30 cellular contexts compared by ENCODE assay signal in genomic region chr12:108390495-108391203, GRCh38. TPM values are rescaled to one million over a fixed set of nuclear protein-coding genes. Genes with fewer than 3 reads are reported as not detected.
DNase-seq lines count a peak whose midpoint lies in the region; ATAC-seq, FAIRE-seq and TF ChIP-seq lines count a peak whose summit lies in the region.
"Had no signal": no experiment of that assay in that cellular context is flagged by ENCODE, and none has a peak within 500 bp of the region (broad histone marks: within the 10 kb centered on the region; RNA-seq: fewer than 3 reads in every experiment).

No MANE protein-coding gene starts in this region.

- no peak overlapping the region for H2BK15ac ChIP-seq in H1 (ENCODE audit: low read length)

- H3K4me3 ChIP-seq in HEK293 (ENCODE audit: low read depth, low read length), result no peak overlapping the region
- H3K4me3 ChIP-seq in H1 (ENCODE audit: extremely low read depth in 1 of 4, insufficient read depth in 2 of 4, low read depth in 3 of 4, low read length in 4 of 4), result no peak overlapping the region
- H3K4me3 ChIP-seq: BLaER1, gastrocnemius medialis, hepatocyte, MG63, SJSA1 had no signal

- H4K20me1 ChIP-seq in H1 (replicated peaks in 1 of 2; ENCODE audit: control insufficient read depth in 1 of 2, insufficient read depth in 2 of 2, low read length in 2 of 2), result peaks cover 0 to 4% of the 10 kb centered on the region in 2 experiments
- H4K20me1 ChIP-seq: BLaER1 had no signal

- no peaks in the 10 kb centered on the region for H3K36me3 ChIP-seq in HEK293 (ENCODE audit: control insufficient read depth in 2 of 2, insufficient read depth in 1 of 2, low read length in 2 of 2)
- no peaks in the 10 kb centered on the region for H3K36me3 ChIP-seq in H1 (ENCODE audit: control insufficient read depth in 2 of 4, insufficient read depth in 4 of 4, low read length in 3 of 4)
- H3K36me3 ChIP-seq: BLaER1, brain microvascular endothelial cell, gastrocnemius medialis, MG63, SJSA1 had no signal

- no peaks in the 10 kb centered on the region for H3K4me1 Mint-ChIP-seq in activated T-helper 1 cell treated with anti-CD3 and anti-CD28 coated beads, Interleukin-12 subunit alpha, Interleukin-12 subunit beta, Interleukin-2, Interleukin-4 antibody, amounts not matched to agents 30 ng/mL and 10 ng/mL and 1 ng/mL, durations not matched to agents 14 hours and 24 hours and 36 hours (ENCODE audit: low read depth)
- H3K4me1 Mint-ChIP-seq: activated naive CD4-positive, alpha-beta T cell treated with anti-CD3 and anti-CD28 coated beads, Interleukin-2, amount 50 U/mL, for 24 hours had no signal

- no peaks in the 10 kb centered on the region for H3K9me3 ChIP-seq in HEK293 (ENCODE audit: control insufficient read depth, insufficient read depth, low read depth, low read length)
- H3K9me3 ChIP-seq in H1 (ENCODE audit: insufficient read depth in 2 of 2, low read depth in 1 of 2, low read length in 1 of 2), result no peaks in the 10 kb centered on the region
- H3K9me3 ChIP-seq: BLaER1, gastrocnemius medialis, MG63, SJSA1 had no signal

- H3K27me3 Mint-ChIP-seq in activated T-helper 1 cell treated with anti-CD3 and anti-CD28 coated beads, Interleukin-12 subunit alpha, Interleukin-12 subunit beta, Interleukin-2, Interleukin-4 antibody, amounts not matched to agents 30 ng/mL and 10 ng/mL and 1 ng/mL, durations not matched to agents 14 hours and 24 hours and 36 hours (ENCODE audit: insufficient read depth), result no peaks in the 10 kb centered on the region

- H2BK5ac ChIP-seq in H1 (ENCODE audit: low read depth, low read length), result no peak overlapping the region; the same call in 1 of the 2 replicates

- TF ChIP-seq POLR2A in H1 (IDR thresholded peaks at IDR 0.05; ENCODE audit: control extremely low read depth in 1 of 2, low read depth in 2 of 2, low read length in 2 of 2), result no peak
- no peak for TF ChIP-seq POLR2A in H54 (IDR thresholded peaks at IDR 0.05; ENCODE audit: low read depth, low read length)

- H3K27ac ChIP-seq in HEK293 (ENCODE audit: extremely low read depth, low read depth, low read length), result no peak overlapping the region
- no peak overlapping the region for H3K27ac ChIP-seq in H1 (ENCODE audit: low read depth, low read length)
- H3K27ac ChIP-seq: BLaER1, brain microvascular endothelial cell, gastrocnemius medialis, hepatocyte, KMS-11, SJSA1, VCaP had no signal

- no peak overlapping the region for H2BK120ac ChIP-seq in H1 (replicated peaks; ENCODE audit: low read depth, low read length)

- no peak overlapping the region for H4K91ac ChIP-seq in H1 (replicated peaks; ENCODE audit: insufficient read length, low read length)

- no peak for TF ChIP-seq RAD21 in H1 (IDR thresholded peaks at IDR 0.05 in 1 of 2, conservative IDR thresholded peaks at IDR 0.05 in 1 of 2; ENCODE audit: low read depth in 2 of 2, low read length in 2 of 2)

- no peak overlapping the region for H3K14ac ChIP-seq in H1 (ENCODE audit: insufficient read length)

- DNase-seq in DMS 273 treated with DMSO at 0.1 percent for 48 hours (lab: John Stamatoyannopoulos, UW), result peak; percentile 50
- peak; percentile 38 for DNase-seq in NCI-H345 treated with DMSO at 0.1 percent for 48 hours (lab: John Stamatoyannopoulos, UW; ENCODE audit: unreplicated experiment)
- DNase-seq in H1 (ENCODE audit: low read depth in 1 of 2, low spot score in 2 of 2), result no peak
- DNase-seq in activated T-helper 1 cell treated with anti-CD3 and anti-CD28 coated beads, Interleukin-12 subunit alpha, Interleukin-12 subunit beta, Interleukin-2, Interleukin-4 antibody, amounts not matched to agents 30 ng/mL and 10 ng/mL and 1 ng/mL, durations not matched to agents 14 hours and 24 hours and 36 hours (ENCODE audit: low spot score), result no peak
- no peak for DNase-seq in GF-D8 (lab: John Stamatoyannopoulos, UW)
- DNase-seq in stimulated activated naive CD8-positive, alpha-beta T cell treated with anti-CD3 and anti-CD28 coated beads, Interleukin-15, Interleukin-2, amounts not matched to agents 100 U/mL and 50 U/mL, for 24 hours, result no peak
- no peak for DNase-seq in H54 (ENCODE audit: insufficient read length, low spot score)
- DNase-seq: activated CD4-positive, alpha-beta T cell treated with anti-CD3 and anti-CD28 coated beads for 4 hours; activated CD8-positive, alpha-beta T cell treated with anti-CD3 and anti-CD28 coated beads, Interleukin-2, amount 10 ng/mL, durations not matched to agents 7 days and 5 days; amniotic stem cell; brain microvascular endothelial cell; gastrocnemius medialis; HFFc6; MG63; NCI-H1105 treated with DMSO at 0.1 percent for 48 hours; RPMI8226; small intestine; stimulated activated naive CD4-positive, alpha-beta T cell treated with Interleukin-2 at 50 U/mL for 16 hours; T-helper 9 cell had no signal

- no peak overlapping the region for H2AK5ac ChIP-seq in H1 (ENCODE audit: low read depth, low read length)

- no peak overlapping the region for H4K5ac ChIP-seq in H1 (ENCODE audit: insufficient read length, low read depth, low read length)

- peak overlapping the region; percentile 82; the same call in 1 of the 2 replicates for H2AFZ ChIP-seq in H1 (ENCODE audit: low read length)
- H2AFZ ChIP-seq: hepatocyte had no signal

- no peaks in the 10 kb centered on the region for H3K36me3 Mint-ChIP-seq in activated T-helper 1 cell treated with anti-CD3 and anti-CD28 coated beads, Interleukin-12 subunit alpha, Interleukin-12 subunit beta, Interleukin-2, Interleukin-4 antibody, amounts not matched to agents 30 ng/mL and 10 ng/mL and 1 ng/mL, durations not matched to agents 14 hours and 24 hours and 36 hours (ENCODE audit: low read depth)
- H3K36me3 Mint-ChIP-seq: activated naive CD4-positive, alpha-beta T cell treated with anti-CD3 and anti-CD28 coated beads, Interleukin-2, amount 50 U/mL, for 24 hours had no signal

- H3K4ac ChIP-seq in H1 (replicated peaks; ENCODE audit: insufficient read length, low read depth, low read length), result no peak overlapping the region

- H3K4me3 Mint-ChIP-seq in activated T-helper 1 cell treated with anti-CD3 and anti-CD28 coated beads, Interleukin-12 subunit alpha, Interleukin-12 subunit beta, Interleukin-2, Interleukin-4 antibody, amounts not matched to agents 30 ng/mL and 10 ng/mL and 1 ng/mL, durations not matched to agents 14 hours and 24 hours and 36 hours, result no peak overlapping the region
- H3K4me3 Mint-ChIP-seq: activated CD8-positive, alpha-beta T cell treated with anti-CD3 and anti-CD28 coated beads, Interleukin-2, amount 10 ng/mL, durations not matched to agents 7 days and 5 days; activated naive CD4-positive, alpha-beta T cell treated with anti-CD3 and anti-CD28 coated beads, Interleukin-2, amount 50 U/mL, for 24 hours; HFFc6; natural killer cell treated with Interleukin-12 subunit alpha and Interleukin-12 subunit beta and Interleukin-15 and Interleukin-18, amount 100 ng/mL, for 72 hours had no signal

- CTCF ChIA-PET in HEK293 (lab: Yijun Ruan, JAX) (no interaction called here), H1 (lab: Charles Lee; ENCODE audit: partially characterized antibody) (interaction anchor here (0.6 to 1.6 kb wide), 5 partner anchors 17 to 323 kb away, joined by 3 to 4 read pairs (median 3); no protein-coding TSS in a partner anchor)

- H3K18ac ChIP-seq in H1 (ENCODE audit: extremely low read depth, low read length), result no peak overlapping the region; the same call in 1 of the 2 replicates

- no peaks in the 10 kb centered on the region for H3K79me1 ChIP-seq in H1 (ENCODE audit: low read depth, low read length)

- H3K4me2 ChIP-seq in H1 (ENCODE audit: insufficient read depth in 1 of 2, low read depth in 2 of 2, low read length in 2 of 2), result peak overlapping the region in 1 of 2 experiments; percentile 41; a peak in 1 of 4 replicates
- H3K4me2 ChIP-seq: BLaER1, hepatocyte, KMS-11 had no signal

- H3K9ac ChIP-seq in H1 (replicated peaks in 1 of 4; ENCODE audit: extremely low read depth in 1 of 4, low read depth in 3 of 4, low read length in 3 of 4), result no peak overlapping the region
- H3K9ac ChIP-seq: BLaER1, KMS-11 had no signal

- no peak for ATAC-seq in stimulated activated naive CD8-positive, alpha-beta T cell treated with anti-CD3 and anti-CD28 coated beads, Interleukin-15, Interleukin-2, amounts not matched to agents 100 U/mL and 50 U/mL, for 24 hours
- ATAC-seq: activated CD8-positive, alpha-beta T cell treated with anti-CD3 and anti-CD28 coated beads, Interleukin-2, amount 10 ng/mL, durations not matched to agents 7 days and 5 days; gastrocnemius medialis; natural killer cell treated with Interleukin-12 subunit alpha and Interleukin-12 subunit beta and Interleukin-15 and Interleukin-18, amount 100 ng/mL, for 72 hours had no signal

- intact Hi-C loops in activated T-helper 1 cell treated with anti-CD3 and anti-CD28 coated beads, Interleukin-12 subunit alpha, Interleukin-12 subunit beta, Interleukin-2, Interleukin-4 antibody, amounts not matched to agents 30 ng/mL and 10 ng/mL and 1 ng/mL, durations not matched to agents 14 hours and 24 hours and 36 hours (cut with micrococcal nuclease), result no loop called here

- no peaks in the 10 kb centered on the region for H3K4me1 ChIP-seq in HEK293 (ENCODE audit: control insufficient read depth, insufficient read depth, low read length)
- peaks cover 0 to 8% (median 3%) of the 10 kb centered on the region in 4 experiments; a peak in 4 of 7 replicates for H3K4me1 ChIP-seq in H1 (replicated peaks in 1 of 4; ENCODE audit: control insufficient read depth in 3 of 4, insufficient read depth in 4 of 4, low read length in 3 of 4)
- H3K4me1 ChIP-seq: BLaER1, gastrocnemius medialis, SJSA1 had no signal

- 66% methylated on average over 7 of the region's 7 CpGs; no CpG with 5 or more reads in 1 of the 2 experiments for WGBS in H1 (ENCODE audit: extremely low coverage in 1 of 2, insufficient coverage in 1 of 2, insufficient read length in 1 of 2, insufficient replicate concordance in 2 of 2, low coverage in 1 of 2, low lambda C conversion rate in 2 of 2, missing lambda C conversion rate in 1 of 2), 2 experiments

- no peak overlapping the region for H4K8ac ChIP-seq in H1 (ENCODE audit: extremely low read depth, insufficient read depth, low read length)

- no peak overlapping the region for H3K27ac Mint-ChIP-seq in activated T-helper 1 cell treated with anti-CD3 and anti-CD28 coated beads, Interleukin-12 subunit alpha, Interleukin-12 subunit beta, Interleukin-2, Interleukin-4 antibody, amounts not matched to agents 30 ng/mL and 10 ng/mL and 1 ng/mL, durations not matched to agents 14 hours and 24 hours and 36 hours
- H3K27ac Mint-ChIP-seq: activated CD8-positive, alpha-beta T cell treated with anti-CD3 and anti-CD28 coated beads, Interleukin-2, amount 10 ng/mL, durations not matched to agents 7 days and 5 days; activated naive CD4-positive, alpha-beta T cell treated with anti-CD3 and anti-CD28 coated beads, Interleukin-2, amount 50 U/mL, for 24 hours; HFFc6; natural killer cell treated with Interleukin-12 subunit alpha and Interleukin-12 subunit beta and Interleukin-15 and Interleukin-18, amount 100 ng/mL, for 72 hours had no signal

- FAIRE-seq in H1 (lab: Jason Lieb, UNC), result no peak
- FAIRE-seq in H54 (lab: Jason Lieb, UNC), result no peak
- FAIRE-seq: small intestine had no signal

- 0 out of 2 replicates have a peak overlapping the region, but pooled peaks have one; percentile 11 for H2BK12ac ChIP-seq in H1 (ENCODE audit: low read depth, low read length)

- no peak for TF ChIP-seq EP300 in H1 (IDR thresholded peaks at IDR 0.05; ENCODE audit: borderline replicate concordance in 1 of 2, low read depth in 2 of 2, low read length in 2 of 2)

- no peaks in the 10 kb centered on the region for H3K79me2 ChIP-seq in H1 (ENCODE audit: control insufficient read depth in 1 of 2, insufficient read depth in 2 of 2, low read length in 2 of 2)
- H3K79me2 ChIP-seq: hepatocyte had no signal

- H3K9me3 Mint-ChIP-seq in activated T-helper 1 cell treated with anti-CD3 and anti-CD28 coated beads, Interleukin-12 subunit alpha, Interleukin-12 subunit beta, Interleukin-2, Interleukin-4 antibody, amounts not matched to agents 30 ng/mL and 10 ng/mL and 1 ng/mL, durations not matched to agents 14 hours and 24 hours and 36 hours, result no peaks in the 10 kb centered on the region
- H3K9me3 Mint-ChIP-seq: activated naive CD4-positive, alpha-beta T cell treated with anti-CD3 and anti-CD28 coated beads, Interleukin-2, amount 50 U/mL, for 24 hours; natural killer cell treated with Interleukin-12 subunit alpha and Interleukin-12 subunit beta and Interleukin-15 and Interleukin-18, amount 100 ng/mL, for 72 hours had no signal

- H3K23ac ChIP-seq in H1 (ENCODE audit: insufficient read length), result no peak overlapping the region

- POLR2A ChIA-PET in HEK293 (lab: Yijun Ruan, JAX), result no interaction called here
- POLR2A ChIA-PET in H1 (lab: Charles Lee; ENCODE audit: partially characterized antibody), result no interaction called here

- TF ChIP-seq CTCF in HEK293 (tag by site-specific recombination; IDR thresholded peaks at IDR 0.05), result no peak
- TF ChIP-seq CTCF in H1 (IDR thresholded peaks at IDR 0.05; ENCODE audit: control extremely low read depth in 1 of 3, insufficient read depth in 1 of 3, low read depth in 1 of 3, low read length in 3 of 3), result no peak

- peaks cover 7% of the 10 kb centered on the region; the same call in 1 of the 2 replicates for H3K23me2 ChIP-seq in H1 (ENCODE audit: low read depth, low read length)

- no peak overlapping the region for H3K56ac ChIP-seq in H1 (replicated peaks; ENCODE audit: insufficient read length, low read depth, low read length)

- no peaks in the 10 kb centered on the region for H3K27me3 ChIP-seq in H1 (replicated peaks in 1 of 4; ENCODE audit: control insufficient read depth in 3 of 4, extremely low read depth in 1 of 4, insufficient read depth in 3 of 4, low read length in 3 of 4)
- H3K27me3 ChIP-seq: BLaER1, brain microvascular endothelial cell, gastrocnemius medialis, hepatocyte, MG63, SJSA1 had no signal

- H2BK20ac ChIP-seq in H1 (ENCODE audit: low read length), result 0 out of 2 replicates have a peak overlapping the region, but pooled peaks have one; percentile 35

RNA-seq across cellular contexts. Expression of gene CMKLR1, which starts 51.5 kb away (rescaled TPM):
- total RNA-seq in H1 (2021; fragmentation: NEBNext Ultra II Directional; extraction: Animal tissue kit (Norgen Biotek cat#: 25700)), result 1.7 and 2.1 TPM in 2 replicates
- polyA plus RNA-seq in H1 (2011; rRNA removed), result 2.8 and 2.9 TPM in 2 replicates
- 1.3 TPM for polyA plus RNA-seq in H1 (2011; cell fraction: cytosol; rRNA removed)
- 1.8 TPM for polyA plus RNA-seq in H1 (2011; cell fraction: nucleus; rRNA removed)
- 0.69 to 2.0 TPM (median 1.2 TPM) in 4 replicates for polyA plus RNA-seq in H1 (2012, experiment 1 of 2)
- polyA plus RNA-seq in H1 (2012, experiment 2 of 2), result 0.59 TPM
- 1.4 TPM for polyA plus RNA-seq in H1 (2013, experiment 1 of 2)
- polyA plus RNA-seq in H1 (2013, experiment 2 of 2), result 1.7 TPM
- 10.8 and 12.2 TPM in 2 replicates for polyA minus RNA-seq in H1 (2011; rRNA and poly(A)+ RNA removed)
- 0.81 TPM for polyA minus RNA-seq in H1 (2011; cell fraction: cytosol; rRNA and poly(A)+ RNA removed)
- polyA minus RNA-seq in H1 (2011; cell fraction: nucleus; rRNA and poly(A)+ RNA removed), result 1.7 TPM
- total RNA-seq in activated T-helper 1 cell treated with anti-CD3 and anti-CD28 coated beads, Interleukin-12 subunit alpha, Interleukin-12 subunit beta, Interleukin-2, Interleukin-4 antibody, amounts not matched to agents 30 ng/mL and 10 ng/mL and 1 ng/mL, durations not matched to agents 14 hours and 24 hours and 36 hours, result not detected in 2 replicates
- total RNA-seq: fibroblast of lung, HFFc6, lung microvascular endothelial cell, renal cortical epithelial cell, SJSA1 had no signal

Comparison
In these comparisons a context has a peak if more than half of its experiments do, and no peak if none do; other contexts are left out.
1. DNase-seq: peak in DMS 273 treated with DMSO at 0.1 percent for 48 hours (single experiment) and NCI-H345 treated with DMSO at 0.1 percent for 48 hours (single experiment); none in H1 (0 of 2), activated T-helper 1 cell treated with anti-CD3 and anti-CD28 coated beads, Interleukin-12 subunit alpha, Interleukin-12 subunit beta, Interleukin-2, Interleukin-4 antibody, amounts not matched to agents 30 ng/mL and 10 ng/mL and 1 ng/mL, durations not matched to agents 14 hours and 24 hours and 36 hours (single experiment), GF-D8 (single experiment), stimulated activated naive CD8-positive, alpha-beta T cell treated with anti-CD3 and anti-CD28 coated beads, Interleukin-15, Interleukin-2, amounts not matched to agents 100 U/mL and 50 U/mL, for 24 hours (single experiment) and H54 (single experiment).